28 cellular contexts compared by ENCODE assay signal in the genomic region with DNA sequence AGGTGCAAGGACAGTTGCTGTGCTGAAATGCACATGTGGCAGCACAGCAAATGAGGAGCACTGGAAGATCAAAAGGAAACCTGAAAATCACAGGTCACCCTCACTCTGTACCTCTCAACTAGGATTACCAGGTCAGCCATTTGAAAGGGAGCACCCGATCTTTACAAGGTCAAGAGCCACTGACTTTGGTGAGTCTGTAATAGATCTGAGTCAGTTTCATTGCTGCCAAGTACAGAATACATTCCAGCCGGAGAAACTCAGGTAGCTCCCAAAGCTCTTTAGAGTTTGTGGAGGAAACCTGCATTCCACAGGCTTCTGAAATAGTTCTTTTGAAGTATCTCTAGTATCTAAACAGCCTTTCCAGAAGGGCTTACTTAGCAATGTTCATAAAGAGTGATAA.
"Had no signal": no experiment of that assay in that cellular context is flagged by ENCODE, and none has a peak within 500 bp of the region (broad histone marks: within the 10 kb centered on the region; RNA-seq: fewer than 3 reads in every experiment).

No MANE protein-coding gene starts in this region.

- H3K27ac Mint-ChIP-seq: activated B cell treated with CpG ODN at 0.5 μM for 24 hours; activated CD4-positive, alpha-beta memory T cell treated with anti-CD3 and anti-CD28 coated beads, Interleukin-2, amount 10 ng/mL, durations not matched to agents 7 days and 5 days; activated naive CD4-positive, alpha-beta T cell treated with anti-CD3 and anti-CD28 coated beads for 36 hours; activated naive CD8-positive, alpha-beta T cell; activated T-helper 17 cell treated with anti-CD3 and anti-CD28 coated beads, Interleukin-2, amount 50 U/mL, for 72 hours; T-helper 1 cell treated with Interleukin-12 subunit alpha and Interleukin-12 subunit beta and Interleukin-4 antibody, amounts not matched to agents 30 μg/mL and 1 μg/mL, for 36 hours had no signal

- DNase-seq: activated B cell treated with CpG ODN at 0.5 μM for 24 hours; activated CD4-positive, alpha-beta memory T cell treated with anti-CD3 and anti-CD28 coated beads, Interleukin-2, amount 10 ng/mL, durations not matched to agents 7 days and 5 days; activated CD4-positive, alpha-beta T cell treated with anti-CD3 and anti-CD28 coated beads for 1 hour; activated CD4-positive, alpha-beta T cell treated with anti-CD3 and anti-CD28 coated beads, Interleukin-2, amount 50 U/mL, for 1 hour; activated gamma-delta T cell; activated naive CD4-positive, alpha-beta T cell treated with anti-CD3 and anti-CD28 coated beads for 36 hours; activated T-cell treated with anti-CD3 and anti-CD28 coated beads for 4 hours; activated T-cell treated with anti-CD3 and anti-CD28 coated beads, Interleukin-2, amount 50 U/mL, for 48 hours; caudate nucleus; IMR-90; Kasumi-1; KBM-7; NCI-H1092; NCI-H1417; NCI-H1930; NCI-H2227 treated with DMSO at 0.1 percent for 48 hours; NCI-H526 treated with DMSO at 0.1 percent for 48 hours; NCI-H82; NK-92 treated with Interleukin-12 subunit alpha and Interleukin-12 subunit beta, amount 100 ng/mL, for 24 hours; OCI-M1; Peyer's patch; Right ventricle myocardium superior; SJCRH30; SK-N-SH had no signal

- H3K27ac ChIP-seq: Peyer's patch, RWPE1, SJCRH30 had no signal

- H3K4me3 ChIP-seq: Peyer's patch, SJCRH30 had no signal

- H3K36me3 ChIP-seq: Peyer's patch, SJCRH30 had no signal

- H3K4me1 ChIP-seq: Peyer's patch had no signal

- H3K4me1 Mint-ChIP-seq: activated B cell treated with CpG ODN at 0.5 μM for 24 hours; activated CD4-positive, alpha-beta memory T cell treated with anti-CD3 and anti-CD28 coated beads, Interleukin-2, amount 10 ng/mL, durations not matched to agents 7 days and 5 days; activated T-helper 17 cell treated with anti-CD3 and anti-CD28 coated beads, Interleukin-2, amount 50 U/mL, for 72 hours had no signal

- H3K9me3 Mint-ChIP-seq: activated B cell treated with CpG ODN at 0.5 μM for 24 hours; activated CD4-positive, alpha-beta memory T cell treated with anti-CD3 and anti-CD28 coated beads, Interleukin-2, amount 10 ng/mL, durations not matched to agents 7 days and 5 days; activated naive CD4-positive, alpha-beta T cell treated with anti-CD3 and anti-CD28 coated beads for 36 hours; activated T-helper 17 cell treated with anti-CD3 and anti-CD28 coated beads, Interleukin-2, amount 50 U/mL, for 72 hours; T-helper 1 cell treated with Interleukin-12 subunit alpha and Interleukin-12 subunit beta and Interleukin-4 antibody, amounts not matched to agents 30 μg/mL and 1 μg/mL, for 36 hours had no signal

- H3K27me3 ChIP-seq: Peyer's patch, SJCRH30 had no signal

- H3K27me3 Mint-ChIP-seq: activated B cell treated with CpG ODN at 0.5 μM for 24 hours had no signal

- H3K4me3 Mint-ChIP-seq: activated B cell treated with CpG ODN at 0.5 μM for 24 hours; activated CD4-positive, alpha-beta memory T cell treated with anti-CD3 and anti-CD28 coated beads, Interleukin-2, amount 10 ng/mL, durations not matched to agents 7 days and 5 days; activated naive CD4-positive, alpha-beta T cell treated with anti-CD3 and anti-CD28 coated beads for 36 hours; activated naive CD8-positive, alpha-beta T cell; activated T-helper 17 cell treated with anti-CD3 and anti-CD28 coated beads, Interleukin-2, amount 50 U/mL, for 72 hours; T-helper 1 cell treated with Interleukin-12 subunit alpha and Interleukin-12 subunit beta and Interleukin-4 antibody, amounts not matched to agents 30 μg/mL and 1 μg/mL, for 36 hours had no signal

- ATAC-seq: activated T-helper 17 cell treated with anti-CD3 and anti-CD28 coated beads, Interleukin-2, amount 50 U/mL, for 72 hours had no signal

- H3K9me3 ChIP-seq: Peyer's patch, SK-N-SH had no signal

- H3K36me3 Mint-ChIP-seq: activated naive CD8-positive, alpha-beta T cell had no signal
